Comparison of ENCODE assay signal across 17 cellular contexts in the genomic region with DNA sequence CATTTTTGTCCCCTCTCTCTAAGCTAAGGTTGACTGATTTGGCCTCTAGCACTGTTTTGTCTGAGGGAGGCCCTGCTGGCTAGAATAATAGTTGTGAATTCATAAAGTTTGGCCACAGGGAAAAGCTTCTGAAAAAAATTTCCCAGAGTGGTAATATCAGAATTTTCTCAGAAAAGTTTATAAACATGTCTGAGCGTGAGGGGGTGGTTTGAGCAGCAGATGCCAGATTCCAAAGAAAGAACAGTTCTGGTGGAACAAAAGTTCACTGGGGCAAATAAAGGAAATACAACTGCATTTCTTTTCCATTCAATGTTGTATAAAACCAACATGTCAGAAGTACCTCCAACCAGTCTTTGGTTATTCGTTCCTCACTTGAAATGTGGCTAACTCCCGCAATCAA.
"Had no signal": no experiment of that assay in that cellular context is flagged by ENCODE, and none has a peak within 500 bp of the region (broad histone marks: within the 10 kb centered on the region; RNA-seq: fewer than 3 reads in every experiment).

No MANE protein-coding gene starts in this region.

- H3K4me1 Mint-ChIP-seq: immature natural killer cell; stimulated activated memory B cell treated with anti-CD40 and anti-IgM and Interleukin-4, amounts not matched to agents 10 μg/mL and 1 μg/mL and 100 μg/mL, for 72 hours had no signal

- H3K27me3 ChIP-seq: spleen had no signal

- H3K4me3 Mint-ChIP-seq: dendritic cell treated with granulocyte-macrophage colony-stimulating factor and Interleukin-4, amounts not matched to agents 40 ng/mL and 50 ng/mL, for 4 days; effector memory CD8-positive, alpha-beta T cell; immature natural killer cell; nephron progenitor cell; stimulated activated memory B cell treated with anti-CD40 and anti-IgM and Interleukin-4, amounts not matched to agents 10 μg/mL and 1 μg/mL and 100 μg/mL, for 72 hours; type B pancreatic cell had no signal

- H3K36me3 ChIP-seq: spleen had no signal

- H3K4me1 ChIP-seq: spleen had no signal

- H3K4me3 ChIP-seq: spleen had no signal

- H3K27ac Mint-ChIP-seq: activated naive CD4-positive, alpha-beta T cell treated with anti-CD3 and anti-CD28 coated beads, Interleukin-2, amount 50 U/mL, for 72 hours; dendritic cell treated with granulocyte-macrophage colony-stimulating factor and Interleukin-4, amounts not matched to agents 40 ng/mL and 50 ng/mL, for 4 days; effector memory CD8-positive, alpha-beta T cell; immature natural killer cell; nephron progenitor cell; stimulated activated memory B cell treated with anti-CD40 and anti-IgM and Interleukin-4, amounts not matched to agents 10 μg/mL and 1 μg/mL and 100 μg/mL, for 72 hours; type B pancreatic cell had no signal

- H3K9me3 ChIP-seq: spleen had no signal

- H3K27me3 Mint-ChIP-seq: effector memory CD8-positive, alpha-beta T cell; stimulated activated memory B cell treated with anti-CD40 and anti-IgM and Interleukin-4, amounts not matched to agents 10 μg/mL and 1 μg/mL and 100 μg/mL, for 72 hours had no signal

- ATAC-seq: activated naive CD4-positive, alpha-beta T cell treated with anti-CD3 and anti-CD28 coated beads, Interleukin-2, amount 50 U/mL, for 72 hours; effector memory CD8-positive, alpha-beta T cell; left colon; stimulated activated memory B cell treated with anti-CD40 and anti-IgM and Interleukin-4, amounts not matched to agents 10 μg/mL and 1 μg/mL and 100 μg/mL, for 72 hours had no signal

- DNase-seq: activated CD4-positive, alpha-beta T cell treated with anti-CD3 and anti-CD28 coated beads, Interleukin-2, amount 50 U/mL, for 1 hour; activated CD4-positive, CD25-positive, alpha-beta regulatory T cell; activated T-cell treated with anti-CD3 and anti-CD28 coated beads, Interleukin-2, amount 50 U/mL, for 1 hour; central memory CD4-positive, alpha-beta T cell; effector memory CD8-positive, alpha-beta T cell; glutamatergic neuron; immature natural killer cell; left colon; mesendoderm; nephron progenitor cell; spleen; stimulated activated CD4-positive, alpha-beta T cell treated with anti-CD3 and anti-CD28 coated beads, Interleukin-1b, Interleukin-23, amount 100 ng/mL, for 48 hours; T-helper 2 cell had no signal

- H3K9me3 Mint-ChIP-seq: activated naive CD4-positive, alpha-beta T cell treated with anti-CD3 and anti-CD28 coated beads, Interleukin-2, amount 50 U/mL, for 72 hours; dendritic cell treated with granulocyte-macrophage colony-stimulating factor and Interleukin-4, amounts not matched to agents 40 ng/mL and 50 ng/mL, for 4 days; effector memory CD8-positive, alpha-beta T cell; nephron progenitor cell; stimulated activated memory B cell treated with anti-CD40 and anti-IgM and Interleukin-4, amounts not matched to agents 10 μg/mL and 1 μg/mL and 100 μg/mL, for 72 hours; type B pancreatic cell had no signal

- H3K36me3 Mint-ChIP-seq: activated naive CD4-positive, alpha-beta T cell treated with anti-CD3 and anti-CD28 coated beads, Interleukin-2, amount 50 U/mL, for 72 hours; immature natural killer cell; stimulated activated memory B cell treated with anti-CD40 and anti-IgM and Interleukin-4, amounts not matched to agents 10 μg/mL and 1 μg/mL and 100 μg/mL, for 72 hours; type B pancreatic cell had no signal
